Comparison of ENCODE assay signal across 29 cellular contexts in the genomic region with DNA sequence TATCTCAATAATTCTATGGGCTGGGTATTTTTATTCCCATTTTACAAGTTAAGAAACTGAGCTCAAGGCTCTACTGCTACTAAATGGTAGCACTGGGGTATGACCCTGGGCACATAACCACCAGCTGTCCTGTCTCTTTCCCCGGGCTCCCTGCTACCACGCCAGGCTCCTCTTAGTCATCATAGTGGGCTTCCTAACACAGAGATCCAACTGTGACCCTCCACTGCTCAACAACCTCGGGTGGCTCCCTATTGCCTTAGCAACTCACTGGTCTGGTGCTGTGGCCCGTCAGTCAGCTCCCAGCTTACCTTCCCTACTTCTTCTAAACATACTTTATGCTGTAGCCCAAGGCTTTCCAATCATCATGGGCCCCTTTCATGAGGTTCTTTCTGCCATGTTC. TPM values are rescaled to one million over a fixed set of nuclear protein-coding genes. Genes with fewer than 3 reads are reported as not detected.
DNase-seq lines count a peak whose midpoint lies in the region; ATAC-seq and TF ChIP-seq lines count a peak whose summit lies in the region.
"Had no signal": no experiment of that assay in that cellular context is flagged by ENCODE, and none has a peak within 500 bp of the region (broad histone marks: within the 10 kb centered on the region; RNA-seq: fewer than 3 reads in every experiment).

No MANE protein-coding gene starts in this region.

- in situ Hi-C loops in transverse colon (cut with MboI; ENCODE audit: low pct_ligation_motif_present in 1 of 4, low pct_unique_long_range_greater_than_20kb in 1 of 4, low sequenced_read_pairs in 3 of 4), result no loop called here

- CTCF ChIA-PET in MCF 10A (lab: Yijun Ruan, JAX), result interaction anchor here (0.6 kb wide), 2 partner anchors 35 to 670 kb away, joined by 3 to 5 read pairs; partner anchors contain the start of gene FAM83D

- H3K4me3 ChIP-seq in breast epithelium, result no peak overlapping the region
- no peak overlapping the region for H3K4me3 ChIP-seq in esophagus squamous epithelium
- H3K4me3 ChIP-seq in prostate gland, result no peak overlapping the region
- H3K4me3 ChIP-seq in transverse colon, result no peak overlapping the region
- H3K4me3 ChIP-seq: MG63 had no signal

- H3K27me3 Mint-ChIP-seq in MCF 10A (ENCODE audit: insufficient read depth, unreplicated experiment), result peaks cover 18% of the 10 kb centered on the region

- H3K36me3 Mint-ChIP-seq in MCF 10A (ENCODE audit: insufficient read depth, unreplicated experiment), result no peaks in the 10 kb centered on the region
- H3K36me3 Mint-ChIP-seq: activated naive CD8-positive, alpha-beta T cell treated with anti-CD3 and anti-CD28 coated beads, Interleukin-2, amount 10 ng/mL, durations not matched to agents 7 days and 5 days; CD4-positive, alpha-beta memory T cell; stimulated activated memory B cell treated with anti-CD40 and anti-IgM and Interleukin-4, amounts not matched to agents 10 μg/mL and 1 μg/mL and 100 μg/mL, for 72 hours had no signal

- no peak for ATAC-seq in GM19035 (IDR thresholded peaks at IDR 0.05; ENCODE audit: unreplicated experiment)
- ATAC-seq: foreskin keratinocyte; stimulated activated memory B cell treated with anti-CD40 and anti-IgM and Interleukin-4, amounts not matched to agents 10 μg/mL and 1 μg/mL and 100 μg/mL, for 72 hours had no signal

- H3K27me3 ChIP-seq in breast epithelium, result no peaks in the 10 kb centered on the region
- peaks cover 0 to 22% (median 0%) of the 10 kb centered on the region in 4 donors for H3K27me3 ChIP-seq in esophagus squamous epithelium
- H3K27me3 ChIP-seq in prostate gland (replicated peaks; ENCODE audit: insufficient read depth), result no peaks in the 10 kb centered on the region
- H3K27me3 ChIP-seq in transverse colon, result peaks cover 20% of the 10 kb centered on the region
- H3K27me3 ChIP-seq: MG63 had no signal

- H3K27ac ChIP-seq in breast epithelium (peak overlapping the region; percentile 75 to 86), esophagus squamous epithelium (peak overlapping the region in 3 of 4 donors; percentile 75 to 83 (median 76)), prostate gland (peak overlapping the region; percentile 40 to 65), transverse colon (peak overlapping the region; percentile 32 to 56 (median 50))
- H3K27ac ChIP-seq: 22Rv1, foreskin keratinocyte, RWPE1 had no signal

- H3K9me3 ChIP-seq in breast epithelium (no peaks in the 10 kb centered on the region), esophagus squamous epithelium (no peaks in the 10 kb centered on the region), prostate gland (no peaks in the 10 kb centered on the region), transverse colon (no peaks in the 10 kb centered on the region)
- H3K9me3 ChIP-seq: MG63 had no signal

- DNase-seq in breast epithelium (ENCODE audit: low spot score in 2 of 2) (no peak), MCF 10A (ENCODE audit: unreplicated experiment) (no peak), esophagus squamous epithelium (lab: John Stamatoyannopoulos, UW) (no peak), prostate gland (ENCODE audit: low spot score) (no peak), transverse colon (no peak), amygdala (lab: John Stamatoyannopoulos, UW) (no peak), OCI-M2 (lab: John Stamatoyannopoulos, UW; ENCODE audit: unreplicated experiment) (no peak)
- DNase-seq: activated B cell treated with CpG ODN at 0.5 μM for 24 hours; activated CD4-positive, alpha-beta T cell treated with anti-CD3 and anti-CD28 coated beads, Interleukin-2, amount 50 U/mL, for 4 hours; activated CD8-positive, alpha-beta memory T cell treated with anti-CD3 and anti-CD28 coated beads, Interleukin-2, amount 50 U/mL, for 48 hours; activated naive CD8-positive, alpha-beta T cell treated with anti-CD3 and anti-CD28 coated beads, Interleukin-2, amount 10 ng/mL, durations not matched to agents 7 days and 5 days; CD4-positive, alpha-beta memory T cell; DMS153; foreskin keratinocyte; GDM1; HCEC 1CT; islet precursor cell; NCI-H146; NCI-H524; stimulated activated CD4-positive, alpha-beta T cell treated with anti-CD3 and anti-CD28 coated beads, Interleukin-1b, Interleukin-23, amount 100 ng/mL, for 48 hours; T-helper 9 cell had no signal

- no TSS peak for BruUV-seq in MCF 10A (replicated peaks; lab: Mats Ljungman, UMichigan)

- intact Hi-C loops in breast epithelium (cut with DNase I; ENCODE audit: low total_unique reads), result no loop called here
- intact Hi-C loops in MCF 10A (cut with micrococcal nuclease), result no loop called here
- intact Hi-C loops in esophagus squamous epithelium (cut with DNase I), result no loop called here
- intact Hi-C loops in prostate gland (cut with DNase I), result no loop called here
- intact Hi-C loops in transverse colon (cut with DNase I; ENCODE audit: low total_unique reads), result no loop called here

- H3K4me1 ChIP-seq in breast epithelium (peaks cover 3 to 4% of the 10 kb centered on the region in 2 donors), esophagus squamous epithelium (peaks cover 0 to 56% (median 4%) of the 10 kb centered on the region in 3 donors), prostate gland (replicated peaks) (no peaks in the 10 kb centered on the region), transverse colon (peaks cover 0 to 13% (median 0%) of the 10 kb centered on the region in 4 donors)
- H3K4me1 ChIP-seq: foreskin keratinocyte had no signal

- no peak for TF ChIP-seq CTCF in breast epithelium (IDR thresholded peaks at IDR 0.05)
- TF ChIP-seq CTCF in MCF 10A (IDR thresholded peaks at IDR 0.05; ENCODE audit: unreplicated experiment), result no peak
- no peak for TF ChIP-seq CTCF in esophagus squamous epithelium (IDR thresholded peaks at IDR 0.05)
- no peak for TF ChIP-seq CTCF in prostate gland (IDR thresholded peaks at IDR 0.05)
- no peak for TF ChIP-seq CTCF in transverse colon (IDR thresholded peaks at IDR 0.05)

- H3K36me3 ChIP-seq in breast epithelium (no peaks in the 10 kb centered on the region), esophagus squamous epithelium (no peaks in the 10 kb centered on the region), prostate gland (no peaks in the 10 kb centered on the region), transverse colon (no peaks in the 10 kb centered on the region)
- H3K36me3 ChIP-seq: MG63 had no signal

- POLR2A ChIA-PET in MCF 10A (lab: Yijun Ruan, JAX), result interaction anchor here (0.6 kb wide), 1 partner anchor 70 kb away, joined by 3 read pairs; no protein-coding TSS in a partner anchor

- TF ChIP-seq POLR2A in breast epithelium (IDR thresholded peaks at IDR 0.05), result no peak
- TF ChIP-seq POLR2A in esophagus squamous epithelium (IDR thresholded peaks at IDR 0.05), result no peak
- no peak for TF ChIP-seq POLR2A in prostate gland (IDR thresholded peaks at IDR 0.05)
- TF ChIP-seq POLR2A in transverse colon (IDR thresholded peaks at IDR 0.05), result no peak

- H3K27ac Mint-ChIP-seq in MCF 10A (ENCODE audit: low read depth, unreplicated experiment), result no peak overlapping the region
- H3K27ac Mint-ChIP-seq: activated B cell treated with CpG ODN at 0.5 μM for 24 hours; activated naive CD8-positive, alpha-beta T cell treated with anti-CD3 and anti-CD28 coated beads, Interleukin-2, amount 10 ng/mL, durations not matched to agents 7 days and 5 days; CD4-positive, alpha-beta memory T cell; stimulated activated memory B cell treated with anti-CD40 and anti-IgM and Interleukin-4, amounts not matched to agents 10 μg/mL and 1 μg/mL and 100 μg/mL, for 72 hours had no signal

- WGBS in esophagus squamous epithelium, 2 donors, result 70 to 78% methylated on average over 4 of the region's 4 CpGs
- 76% methylated on average over 4 of the region's 4 CpGs for WGBS in prostate gland
- 76 to 83% methylated on average over 3 to 4 of the region's 4 CpGs for WGBS in transverse colon (ENCODE audit: low coverage in 1 of 2), 2 donors

- no peak overlapping the region for H3K4me3 Mint-ChIP-seq in MCF 10A (ENCODE audit: unreplicated experiment)
- H3K4me3 Mint-ChIP-seq: activated B cell treated with CpG ODN at 0.5 μM for 24 hours; activated naive CD8-positive, alpha-beta T cell treated with anti-CD3 and anti-CD28 coated beads, Interleukin-2, amount 10 ng/mL, durations not matched to agents 7 days and 5 days; CD4-positive, alpha-beta memory T cell; central memory CD8-positive, alpha-beta T cell; stimulated activated memory B cell treated with anti-CD40 and anti-IgM and Interleukin-4, amounts not matched to agents 10 μg/mL and 1 μg/mL and 100 μg/mL, for 72 hours had no signal

- H3K4me1 Mint-ChIP-seq in MCF 10A (ENCODE audit: insufficient read depth, unreplicated experiment), result peaks cover 15% of the 10 kb centered on the region

- no peaks in the 10 kb centered on the region for H3K9me3 Mint-ChIP-seq in MCF 10A (ENCODE audit: unreplicated experiment)
- H3K9me3 Mint-ChIP-seq: activated B cell treated with CpG ODN at 0.5 μM for 24 hours; activated naive CD8-positive, alpha-beta T cell treated with anti-CD3 and anti-CD28 coated beads, Interleukin-2, amount 10 ng/mL, durations not matched to agents 7 days and 5 days; CD4-positive, alpha-beta memory T cell; central memory CD8-positive, alpha-beta T cell; stimulated activated memory B cell treated with anti-CD40 and anti-IgM and Interleukin-4, amounts not matched to agents 10 μg/mL and 1 μg/mL and 100 μg/mL, for 72 hours had no signal

- TF ChIP-seq EP300 in transverse colon (IDR thresholded peaks at IDR 0.05; ENCODE audit: low read depth), result no peak

RNA-seq across cellular contexts. Expression of gene KIAA1755, which starts 4.5 kb away (rescaled TPM):
- 1 to 10 TPM; 2.1 to 5.1 (median 4.3) TPM for total RNA-seq in breast epithelium
- not detected in 2 replicates for total RNA-seq in MCF 10A (2022)
- total RNA-seq in esophagus squamous epithelium, result 1 to 10 TPM in 1 of 4 donors, under 1 TPM in 3; 0.12 to 3.4 (median 0.39) TPM
- 10 to 100 TPM in 1 of 2 donors, 1 to 10 TPM in 1; 5.0 to 10.8 TPM for total RNA-seq in prostate gland
- 10 to 100 TPM in 1 of 4 donors, 1 to 10 TPM in 3; 1.6 to 20.2 (median 3.7) TPM for total RNA-seq in transverse colon
- total RNA-seq: activated B cell treated with CpG ODN at 0.5 μM for 24 hours; activated naive CD8-positive, alpha-beta T cell treated with anti-CD3 and anti-CD28 coated beads, Interleukin-2, amount 10 ng/mL, durations not matched to agents 7 days and 5 days; CD4-positive, alpha-beta memory T cell; lung microvascular endothelial cell had no signal

RNA-seq across cellular contexts. Expression of gene BPI, which starts 47.9 kb away (rescaled TPM):
- total RNA-seq in breast epithelium (under 1 TPM in 1 of 3 donors, not detected in 2; 0.59 TPM), MCF 10A (2022) (not detected in 2 replicates), esophagus squamous epithelium (under 1 TPM in 1 of 4 donors, not detected in 3; 0.26 TPM), prostate gland (1 to 10 TPM in 1 of 2 donors, under 1 TPM in 1; 0.41 to 4.5 TPM), transverse colon (not detected)
- total RNA-seq: activated B cell treated with CpG ODN at 0.5 μM for 24 hours; activated naive CD8-positive, alpha-beta T cell treated with anti-CD3 and anti-CD28 coated beads, Interleukin-2, amount 10 ng/mL, durations not matched to agents 7 days and 5 days; CD4-positive, alpha-beta memory T cell; epithelial cell of proximal tubule; foreskin keratinocyte; lung microvascular endothelial cell had no signal
